In the genomic region with DNA sequence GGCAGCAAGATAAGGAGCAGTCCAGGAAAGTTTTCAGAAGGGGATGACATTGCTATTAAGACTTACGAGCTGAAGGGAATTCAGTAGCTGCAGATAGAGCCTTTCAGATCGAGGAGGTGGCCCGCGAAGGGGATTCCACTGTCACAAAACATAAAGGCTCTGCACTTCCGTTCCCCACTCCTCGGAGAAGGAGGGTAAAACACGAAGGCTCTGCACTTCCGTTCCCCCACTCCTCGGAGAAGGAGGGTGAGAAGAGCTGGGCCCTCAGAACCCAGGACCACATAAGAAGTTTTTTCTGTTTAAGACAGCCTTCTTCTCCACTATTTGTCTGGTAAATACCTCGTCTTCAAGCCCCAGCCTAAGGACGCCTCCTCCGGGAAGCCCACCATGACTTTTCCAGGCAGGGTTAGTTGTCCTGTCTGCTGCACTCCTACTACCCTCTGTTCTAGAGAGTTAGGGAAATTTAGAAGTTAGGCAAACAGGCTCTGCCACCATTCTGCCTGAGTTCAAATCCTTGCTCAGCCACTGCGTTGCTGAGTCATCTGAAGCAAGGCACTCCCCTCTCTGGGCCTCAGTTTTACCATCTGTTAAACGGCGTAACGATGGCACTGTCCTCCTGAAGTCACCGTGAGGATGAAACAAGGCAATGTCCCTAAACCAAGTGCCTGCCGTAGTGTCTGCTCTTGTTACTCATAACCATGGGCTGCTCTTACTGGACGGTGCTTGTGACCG, we compare ENCODE assay signal across 22 cellular contexts.
DNase-seq lines count a peak whose midpoint lies in the region; ATAC-seq, FAIRE-seq and TF ChIP-seq lines count a peak whose summit lies in the region.
"Had no signal": no experiment of that assay in that cellular context is flagged by ENCODE, and none has a peak within 500 bp of the region (broad histone marks: within the 10 kb centered on the region; RNA-seq: fewer than 3 reads in every experiment).

No MANE protein-coding gene starts in this region.

- H3K27ac ChIP-seq in BLaER1 treated with 17β-estradiol and CSF1 and Interleukin-3, amounts not matched to agents 10 nM and 100 nM = peak overlapping the region in 2 of 11 experiments; percentile 85 to 86; a peak in 4 of 22 replicates
- no peak overlapping the region for H3K27ac ChIP-seq in endodermal cell (ENCODE audit: low read depth, low read length)
- H3K27ac ChIP-seq in neural progenitor cell = no peak overlapping the region
- no peak overlapping the region for H3K27ac ChIP-seq in upper lobe of right lung

- no peaks in the 10 kb centered on the region for H3K9me3 ChIP-seq in BLaER1 treated with 17β-estradiol and CSF1 and Interleukin-3, amounts not matched to agents 10 nM and 100 nM (replicated peaks in 1 of 11)
- H3K9me3 ChIP-seq in endodermal cell (ENCODE audit: control insufficient read depth, low read length) (no peaks in the 10 kb centered on the region), neural progenitor cell (ENCODE audit: low read depth) (no peaks in the 10 kb centered on the region), upper lobe of right lung (no peaks in the 10 kb centered on the region)
- H3K9me3 ChIP-seq: SJSA1 had no signal

- no peaks in the 10 kb centered on the region for H4K20me1 ChIP-seq in BLaER1 treated with 17β-estradiol and CSF1 and Interleukin-3, amounts not matched to agents 10 nM and 100 nM
- no peaks in the 10 kb centered on the region for H4K20me1 ChIP-seq in neural progenitor cell (ENCODE audit: low read depth)

- H3K27me3 ChIP-seq in BLaER1 treated with 17β-estradiol and CSF1 and Interleukin-3, amounts not matched to agents 10 nM and 100 nM = peaks cover 0 to 20% (median 0%) of the 10 kb centered on the region in 11 experiments; a peak in 6 of 22 replicates
- peaks cover 15% of the 10 kb centered on the region for H3K27me3 ChIP-seq in endodermal cell (ENCODE audit: control insufficient read depth, insufficient read depth, low read length, poor library complexity, severe bottlenecking)
- no peaks in the 10 kb centered on the region for H3K27me3 ChIP-seq in neural progenitor cell
- H3K27me3 ChIP-seq in upper lobe of right lung = no peaks in the 10 kb centered on the region
- H3K27me3 ChIP-seq: SJSA1 had no signal

- TF ChIP-seq POLR2A in H54 (IDR thresholded peaks at IDR 0.05; ENCODE audit: low read depth, low read length) = no peak

- ATAC-seq in upper lobe of right lung = no peak
- no peak for ATAC-seq in HG02678 (IDR thresholded peaks at IDR 0.05; ENCODE audit: unreplicated experiment)

- peaks cover 44% of the 10 kb centered on the region for H3F3A ChIP-seq in neural progenitor cell (ENCODE audit: low read depth)

- no peaks in the 10 kb centered on the region for H3K79me2 ChIP-seq in neural progenitor cell (ENCODE audit: low read depth)

- H3K36me3 Mint-ChIP-seq in endodermal cell (ENCODE audit: low read depth) = no peaks in the 10 kb centered on the region
- H3K36me3 Mint-ChIP-seq in neural progenitor cell = peaks cover 2% of the 10 kb centered on the region

- H3K4me1 Mint-ChIP-seq in endodermal cell (peaks cover 40% of the 10 kb centered on the region), neural progenitor cell (peaks cover 67% of the 10 kb centered on the region)

- peak overlapping the region; percentile 60 for H3K4me3 Mint-ChIP-seq in endodermal cell
- peak overlapping the region; percentile 70 for H3K4me3 Mint-ChIP-seq in neural progenitor cell
- H3K4me3 Mint-ChIP-seq: T-helper 2 cell treated with Interferon-gamma antibody and Interleukin-4, amounts not matched to agents 5 μg/mL and 100 μg/mL, for 36 hours had no signal

- H3K9ac ChIP-seq in BLaER1 treated with 17β-estradiol and CSF1 and Interleukin-3, amounts not matched to agents 10 nM and 100 nM = peak overlapping the region in 3 of 11 experiments; percentile 79 to 83 (median 82); a peak in 2 of 22 replicates
- H3K9ac ChIP-seq in endodermal cell (ENCODE audit: extremely low read depth, low read length, poor library complexity, severe bottlenecking) = no peak overlapping the region
- H3K9ac ChIP-seq in neural progenitor cell = no peak overlapping the region

- peak overlapping the region; percentile 53 for H3K27ac Mint-ChIP-seq in endodermal cell
- peak overlapping the region; percentile 42 for H3K27ac Mint-ChIP-seq in neural progenitor cell
- H3K27ac Mint-ChIP-seq: T-helper 2 cell treated with Interferon-gamma antibody and Interleukin-4, amounts not matched to agents 5 μg/mL and 100 μg/mL, for 36 hours had no signal

- no peak overlapping the region for H3K4me3 ChIP-seq in BLaER1 treated with 17β-estradiol and CSF1 and Interleukin-3, amounts not matched to agents 10 nM and 100 nM
- no peak overlapping the region for H3K4me3 ChIP-seq in endodermal cell (ENCODE audit: low read length)
- H3K4me3 ChIP-seq in neural progenitor cell = no peak overlapping the region
- H3K4me3 ChIP-seq in upper lobe of right lung = no peak overlapping the region

- WGBS in endodermal cell (ENCODE audit: insufficient coverage in 1 of 2, insufficient read length in 1 of 2), 2 experiments = 87 to 88% methylated on average over 18 to 20 of the region's 20 CpGs

- peak; percentile 20 for FAIRE-seq in H54 (lab: Jason Lieb, UNC)

- intact Hi-C loops in upper lobe of right lung (cut with DNase I) = loop anchor here (10.0 kb wide), 1 partner anchor 217 kb away; no protein-coding TSS in a partner anchor

- H3K4me1 ChIP-seq in BLaER1 treated with 17β-estradiol and CSF1 and Interleukin-3, amounts not matched to agents 10 nM and 100 nM = peaks cover 74 to 82% (median 79%) of the 10 kb centered on the region in 10 experiments
- H3K4me1 ChIP-seq in endodermal cell (ENCODE audit: control insufficient read depth, insufficient read depth, low read length) = peaks cover 8% of the 10 kb centered on the region
- peaks cover 42% of the 10 kb centered on the region for H3K4me1 ChIP-seq in neural progenitor cell
- peaks cover 29% of the 10 kb centered on the region for H3K4me1 ChIP-seq in upper lobe of right lung

- no peak for TF ChIP-seq CTCF in endodermal cell (conservative IDR thresholded peaks at IDR 0.05)
- no peak for TF ChIP-seq CTCF in neural progenitor cell (IDR thresholded peaks at IDR 0.05)
- TF ChIP-seq CTCF in upper lobe of right lung (IDR thresholded peaks at IDR 0.05) = no peak

- DNase-seq in H54 (ENCODE audit: insufficient read length, low spot score) (no peak), endodermal cell (no peak), neural progenitor cell (ENCODE audit: low spot score) (no peak), Ammon's horn (ENCODE audit: low spot score) (no peak), upper lobe of right lung (no peak), DMS153 treated with DMSO at 0.1 percent for 48 hours (lab: John Stamatoyannopoulos, UW; ENCODE audit: unreplicated experiment) (no peak)
- DNase-seq: activated CD4-positive, alpha-beta T cell treated with anti-CD3 and anti-CD28 coated beads for 1 hour; activated CD8-positive, alpha-beta memory T cell treated with anti-CD3 and anti-CD28 coated beads, Interleukin-2, amount 50 U/mL, for 4 hours; activated naive CD4-positive, alpha-beta T cell treated with Interleukin-2 at 50 U/mL for 16 hours; brain microvascular endothelial cell; C1 segment of cervical spinal cord; Kasumi-1; NCI-H1105 treated with DMSO at 0.1 percent for 48 hours; NCI-H748 treated with DMSO at 0.1 percent for 48 hours; nucleus accumbens; OCI-M1; stimulated activated CD4-positive, alpha-beta T cell treated with anti-CD3 and anti-CD28 coated beads, Interleukin-2, amount 100 ng/mL, for 48 hours; substantia nigra had no signal

- peaks cover 22% of the 10 kb centered on the region for H3K27me3 Mint-ChIP-seq in endodermal cell (ENCODE audit: insufficient read depth)
- peaks cover 31% of the 10 kb centered on the region for H3K27me3 Mint-ChIP-seq in neural progenitor cell (ENCODE audit: insufficient read depth, low read depth)

- H3K4me2 ChIP-seq in BLaER1 treated with 17β-estradiol and CSF1 and Interleukin-3, amounts not matched to agents 10 nM and 100 nM = peak overlapping the region; percentile 81 to 98 (median 94)
- H3K4me2 ChIP-seq in neural progenitor cell = no peak overlapping the region

- H3K9me3 Mint-ChIP-seq in endodermal cell (no peaks in the 10 kb centered on the region), neural progenitor cell (no peaks in the 10 kb centered on the region)
- H3K9me3 Mint-ChIP-seq: T-helper 2 cell treated with Interferon-gamma antibody and Interleukin-4, amounts not matched to agents 5 μg/mL and 100 μg/mL, for 36 hours had no signal

- H3K36me3 ChIP-seq in BLaER1 treated with 17β-estradiol and CSF1 and Interleukin-3, amounts not matched to agents 10 nM and 100 nM = no peaks in the 10 kb centered on the region
- H3K36me3 ChIP-seq in endodermal cell (ENCODE audit: control insufficient read depth, insufficient read depth, low read length) = no peaks in the 10 kb centered on the region
- no peaks in the 10 kb centered on the region for H3K36me3 ChIP-seq in neural progenitor cell
- no peaks in the 10 kb centered on the region for H3K36me3 ChIP-seq in upper lobe of right lung
- H3K36me3 ChIP-seq: brain microvascular endothelial cell, SJSA1 had no signal

- H2AFZ ChIP-seq in neural progenitor cell (replicated peaks) = peak overlapping the region; percentile 30
